Comparison of ENCODE assay signal across 23 cellular contexts in genomic region chr4:164526916-164527315, GRCh38.
"Had no signal": no experiment of that assay in that cellular context is flagged by ENCODE, and none has a peak within 500 bp of the region (broad histone marks: within the 10 kb centered on the region; RNA-seq: fewer than 3 reads in every experiment).

No MANE protein-coding gene starts in this region.

- H3K9me3 ChIP-seq: esophagus squamous epithelium, neutrophil, psoas muscle, right lobe of liver, suprapubic skin, thyroid gland had no signal

- ATAC-seq: left colon; left ventricle myocardium superior; natural killer cell treated with Interleukin-12 subunit alpha and Interleukin-12 subunit beta and Interleukin-15 and Interleukin-18, amount 100 ng/mL, for 72 hours; psoas muscle; right lobe of liver; stimulated activated effector memory CD8-positive, alpha-beta T cell treated with anti-CD3 and anti-CD28 coated beads, Interleukin-12 subunit alpha, Interleukin-12 subunit beta, amount 100 ng/mL, for 72 hours; stimulated activated naive CD8-positive, alpha-beta T cell treated with anti-CD3 and anti-CD28 coated beads, Interleukin-15, Interleukin-2, amounts not matched to agents 100 U/mL and 50 U/mL, for 24 hours had no signal

- H3K4me3 ChIP-seq: esophagus squamous epithelium, hepatocyte, lung, psoas muscle, right lobe of liver, suprapubic skin, thyroid gland had no signal

- H3K36me3 ChIP-seq: esophagus squamous epithelium, neutrophil, right lobe of liver, suprapubic skin, thyroid gland had no signal

- H3K4me1 ChIP-seq: psoas muscle, right lobe of liver, suprapubic skin, thyroid gland had no signal

- DNase-seq: effector memory CD4-positive, alpha-beta T cell; esophagus squamous epithelium; foreskin fibroblast; head of caudate nucleus; left colon; left ventricle myocardium superior; mesenchymal stem cell; midbrain; psoas muscle; retina; right lobe of liver; stimulated activated CD4-positive, alpha-beta T cell treated with anti-CD3 and anti-CD28 coated beads, Interleukin-4, amount 100 ng/mL, for 1 hour; stimulated activated CD8-positive, alpha-beta memory T cell treated with anti-CD3 and anti-CD28 coated beads, Interleukin-4, amount 100 ng/mL, for 48 hours; stimulated activated naive CD8-positive, alpha-beta T cell treated with anti-CD3 and anti-CD28 coated beads, Interleukin-15, Interleukin-2, amounts not matched to agents 100 U/mL and 50 U/mL, for 24 hours; thyroid gland had no signal

- FAIRE-seq: urothelium cell line had no signal

- H3K27me3 ChIP-seq: esophagus squamous epithelium, hepatocyte, neutrophil, right lobe of liver, suprapubic skin, thyroid gland had no signal

- H3K27ac ChIP-seq: epithelial cell of prostate, hepatocyte, neutrophil, psoas muscle, right lobe of liver, suprapubic skin, thyroid gland had no signal
